7 cellular contexts compared by ENCODE assay signal in the genomic region with DNA sequence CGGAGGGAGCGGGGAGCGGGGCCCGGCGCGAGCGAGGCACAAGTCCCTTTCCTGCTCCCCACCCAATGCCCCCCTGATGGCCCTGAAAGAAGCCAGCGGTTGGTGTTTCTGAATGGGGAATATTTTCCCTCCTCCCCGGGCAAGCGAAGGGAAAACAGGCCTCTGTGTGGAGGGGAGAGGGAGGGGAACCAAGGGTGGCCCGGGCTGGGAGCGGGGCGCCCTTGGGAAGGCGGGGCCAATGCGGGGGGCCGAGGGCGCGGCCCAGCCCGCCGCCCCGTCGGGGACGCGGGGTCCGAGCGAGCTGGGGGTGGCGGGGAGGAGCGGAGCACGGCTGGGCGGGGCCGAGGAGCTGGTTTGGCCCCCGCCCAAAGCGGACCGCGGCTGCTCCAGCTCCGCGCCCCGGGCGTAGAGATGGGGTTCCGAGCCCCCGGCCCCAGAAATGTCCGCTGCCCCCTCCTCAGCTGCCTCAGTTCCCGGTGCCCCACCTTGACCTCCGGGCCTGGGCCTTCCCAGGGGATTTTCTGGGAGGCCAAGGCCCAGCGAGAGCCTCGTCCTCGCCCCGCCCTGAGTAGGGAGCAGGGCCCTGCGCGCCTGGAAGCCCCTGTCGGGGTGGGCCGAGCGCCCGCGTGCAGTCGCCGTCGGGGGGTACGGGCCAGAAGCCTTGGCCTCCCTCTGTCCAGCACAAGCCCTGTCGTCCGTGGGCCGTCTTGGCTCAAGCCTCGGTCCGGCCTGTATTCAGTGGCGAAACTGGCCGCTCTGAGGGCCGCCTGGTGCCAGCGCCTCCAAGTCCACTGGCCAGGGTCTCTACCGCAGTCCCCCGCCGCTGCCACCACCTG. TPM values are rescaled to one million over a fixed set of nuclear protein-coding genes. Genes with fewer than 3 reads are reported as not detected.
DNase-seq lines count a peak whose midpoint lies in the region; ATAC-seq, FAIRE-seq and TF ChIP-seq lines count a peak whose summit lies in the region.

No MANE protein-coding gene starts in this region.

- H3K9ac ChIP-seq in HUES6 (ENCODE audit: low read length) = peak overlapping the region; percentile 50
- peak overlapping the region; percentile 67 for H3K9ac ChIP-seq in GM12878 (ENCODE audit: control insufficient read depth, insufficient read depth, low read length)

- TF ChIP-seq CTCF in GM12878 (IDR thresholded peaks at IDR 0.05 in 2 of 3, conservative IDR thresholded peaks at IDR 0.05 in 1 of 3; ENCODE audit: control insufficient read depth in 2 of 3, extremely low read depth in 1 of 3, insufficient read depth in 1 of 3, low read depth in 3 of 3, low read length in 3 of 3) = no peak

- peak overlapping the region; percentile 66 for H2AFZ ChIP-seq in GM12878 (ENCODE audit: control insufficient read depth, low read depth, low read length)

- POLR2A ChIA-PET in GM12878 (lab: Charles Lee) = interaction anchor here (0.5 to 1.6 kb wide), 6 partner anchors 8 to 88 kb away, joined by 3 to 6 read pairs (median 4); a partner anchor contains a TSS

- H4K20me1 ChIP-seq in GM12878 (ENCODE audit: control insufficient read depth, insufficient read depth) = no peaks in the 10 kb centered on the region

- H3K27me3 ChIP-seq in HUES6 (ENCODE audit: control insufficient read depth, insufficient read depth, low read length) (no peaks in the 10 kb centered on the region), GM12878 (replicated peaks in 1 of 2; ENCODE audit: control insufficient read depth in 2 of 2, insufficient read depth in 2 of 2, low read length in 1 of 2) (no peaks in the 10 kb centered on the region), layer of hippocampus (ENCODE audit: control insufficient read depth, insufficient read depth, low read length) (no peaks in the 10 kb centered on the region)

- CTCF ChIA-PET in GM12878 (lab: Yijun Ruan, JAX) = interaction anchor here (0.6 to 11.0 kb wide), 4 partner anchors 10 to 82 kb away, joined by 3 to 280 read pairs (median 4); a partner anchor contains a TSS

- TF ChIP-seq RAD21 in GM12878 (IDR thresholded peaks at IDR 0.05; ENCODE audit: insufficient read depth, low read depth, low read length) = no peak

- H3K4me1 ChIP-seq in HUES6 (ENCODE audit: control insufficient read depth, insufficient read depth, low read length) = peaks cover 32% of the 10 kb centered on the region
- peaks cover 18% of the 10 kb centered on the region for H3K4me1 ChIP-seq in GM12878 (ENCODE audit: control insufficient read depth, insufficient read depth, low read length)

- SMC1A ChIA-PET in GM12878 (lab: Charles Lee; ENCODE audit: uncharacterized antibody, unreplicated experiment) = interaction anchor here (0.7 to 1.2 kb wide), 2 partner anchors 9 to 17 kb away, joined by 3 to 10 read pairs; a partner anchor contains a TSS

- DNase-seq in GM12878 (ENCODE audit: low read depth, low spot score) (no peak), NCI-H1694 (lab: John Stamatoyannopoulos, UW) (no peak)
- DNase-seq in stimulated activated naive CD4-positive, alpha-beta T cell treated with Interleukin-2 at 50 U/mL for 16 hours (lab: John Stamatoyannopoulos, UW) = peak; percentile 10

- WGBS in GM12878 (ENCODE audit: insufficient coverage, insufficient replicate concordance, low lambda C conversion rate, missing lambda C conversion rate) = 31% methylated on average over 48 of the region's 71 CpGs

- H3K36me3 ChIP-seq in HUES6 (ENCODE audit: control insufficient read depth, insufficient read depth, low read length) (no peaks in the 10 kb centered on the region), GM12878 (ENCODE audit: control insufficient read depth in 2 of 2, insufficient read depth in 2 of 2, low read length in 1 of 2) (no peaks in the 10 kb centered on the region)

- no TSS peak for BruUV-seq in GM12878 (replicated peaks; lab: Mats Ljungman, UMichigan)

- no peak for ATAC-seq in GM12878
- no peak for ATAC-seq in HG03432 (IDR thresholded peaks at IDR 0.05; ENCODE audit: unreplicated experiment)
- no peak for ATAC-seq in GM21381 (IDR thresholded peaks at IDR 0.05; ENCODE audit: unreplicated experiment)

- peak overlapping the region; percentile 60; the same call in 1 of the 2 replicates for H3K27ac ChIP-seq in HUES6 (ENCODE audit: low read depth, low read length)
- peak overlapping the region; percentile 34; the same call in 1 of the 2 replicates for H3K27ac ChIP-seq in GM12878 (ENCODE audit: control insufficient read depth, insufficient read depth)
- peak overlapping the region; percentile 92 for H3K27ac ChIP-seq in layer of hippocampus (ENCODE audit: low read depth, low read length)

- H3K4me3 ChIP-seq in HUES6 (ENCODE audit: low read depth, low read length) (peak overlapping the region; percentile 63), GM12878 (peak overlapping the region; percentile 67)

- in situ Hi-C loops in GM12878 (cut with MboI) = no loop called here

- H3K4me2 ChIP-seq in GM12878 (ENCODE audit: control insufficient read depth, insufficient read depth) = peak overlapping the region; percentile 87

- intact Hi-C loops in GM12878 (cut with micrococcal nuclease; ENCODE audit: unreplicated experiment) = loop anchor here (5.0 kb wide), 1 partner anchor 158 kb away; no protein-coding TSS in a partner anchor

- no peak for TF ChIP-seq EP300 in GM12878 (IDR thresholded peaks at IDR 0.05; ENCODE audit: borderline replicate concordance in 1 of 2, control insufficient read depth in 1 of 2, low read depth in 2 of 2, low read length in 2 of 2)

- RAD21 ChIA-PET in GM12878 (lab: Charles Lee; ENCODE audit: unreplicated experiment) = interaction anchor here (0.6 to 1.7 kb wide), 3 partner anchors 9 to 253 kb away, joined by 3 to 10 read pairs (median 3); a partner anchor contains a TSS

- peaks cover 20% of the 10 kb centered on the region for H3K79me2 ChIP-seq in GM12878 (ENCODE audit: control insufficient read depth, insufficient read depth, low read length)

- TF ChIP-seq POLR2A in GM12878 (IDR thresholded peaks at IDR 0.05; ENCODE audit: low read depth, low read length) = peak; percentile 51

- H3K9me3 ChIP-seq in HUES6 (ENCODE audit: control insufficient read depth, insufficient read depth, low read depth, low read length) = no peaks in the 10 kb centered on the region
- H3K9me3 ChIP-seq in GM12878 (replicated peaks; ENCODE audit: control insufficient read depth, insufficient read depth, low read length) = no peaks in the 10 kb centered on the region

- no peak for FAIRE-seq in GM12878 (lab: Jason Lieb, UNC)

RNA-seq across cellular contexts. Expression of a gene that starts 3.9 kb away (rescaled TPM):
- 5.6 and 6.3 TPM in 2 replicates for total RNA-seq in GM12878 (2013; cell fraction: nucleolus; rRNA removed)
- 12.2 and 13.4 TPM in 2 replicates for total RNA-seq in GM12878 (2014; rRNA removed)
- 4.4 and 4.7 TPM in 2 replicates for total RNA-seq in GM12878 (2014; rRNA removed; fragmentation: Illumina TruSeq; extraction: Trizol)
- total RNA-seq in GM12878 (2021) = 23.9 and 24.1 TPM in 2 replicates
- polyA plus RNA-seq in GM12878 (2011; ENCODE audit: low read depth) = 13.4 TPM
- 7.3 and 8.8 TPM in 2 replicates for polyA plus RNA-seq in GM12878 (2011; rRNA removed)
- polyA plus RNA-seq in GM12878 (2011; cell fraction: cytosol; rRNA removed) = 7.9 and 9.4 TPM in 2 replicates
- polyA plus RNA-seq in GM12878 (2011; cell fraction: nucleus; rRNA removed) = 9.7 and 14.2 TPM in 2 replicates
- 18.6 and 27.4 TPM in 2 replicates for polyA plus RNA-seq in GM12878 (2012)
- polyA plus RNA-seq in GM12878 (2014; fragmentation: Illumina TruSeq; extraction: Trizol) = 9.9 and 16.0 TPM in 2 replicates
- 1 to 10 TPM; 1.9 to 2.1 TPM for polyA plus RNA-seq in GM12878 (2014; fragmentation: Nextera tagmentation; extraction: Ambion mirVana)
- polyA plus RNA-seq in GM12878 (2014; rRNA removed) = 17.2 and 19.4 TPM in 2 replicates
- polyA plus RNA-seq in GM12878 (2016; fragmentation: Nextera tagmentation; extraction: Ambion mirVana) = 1 to 10 TPM; 8.3 to 9.3 TPM
- polyA minus RNA-seq in GM12878 (2011; rRNA and poly(A)+ RNA removed) = 2.5 and 4.7 TPM in 2 replicates
- 4.3 and 5.0 TPM in 2 replicates for polyA minus RNA-seq in GM12878 (2011; cell fraction: cytosol; rRNA and poly(A)+ RNA removed)
- 5.4 and 10.4 TPM in 2 replicates for polyA minus RNA-seq in GM12878 (2011; cell fraction: nucleus; rRNA and poly(A)+ RNA removed)

RNA-seq across cellular contexts. Expression of a gene that starts 8.9 kb away (rescaled TPM):
- total RNA-seq in GM12878 (2013; cell fraction: nucleolus; rRNA removed) = 14.7 and 14.8 TPM in 2 replicates
- total RNA-seq in GM12878 (2014; rRNA removed) (8.1 and 10.2 TPM in 2 replicates), GM12878 (2014; rRNA removed; fragmentation: Illumina TruSeq; extraction: Trizol) (5.4 and 5.7 TPM in 2 replicates), GM12878 (2021) (10.0 and 10.1 TPM in 2 replicates)
- polyA plus RNA-seq in GM12878 (2011; ENCODE audit: low read depth) = 2.2 TPM
- polyA plus RNA-seq in GM12878 (2011; rRNA removed) (4.4 and 6.5 TPM in 2 replicates), GM12878 (2014; fragmentation: Illumina TruSeq; extraction: Trizol) (4.5 and 5.7 TPM in 2 replicates), GM12878 (2014; fragmentation: Nextera tagmentation; extraction: Ambion mirVana) (under 1 TPM; 0.20 to 0.27 TPM), GM12878 (2014; rRNA removed) (13.8 and 17.6 TPM in 2 replicates), GM12878 (2016; fragmentation: Nextera tagmentation; extraction: Ambion mirVana) (1 to 10 TPM; 7.2 to 9.9 TPM)
- 6.3 and 10.3 TPM in 2 replicates for polyA plus RNA-seq in GM12878 (2011; cell fraction: cytosol; rRNA removed)
- 28.8 and 29.4 TPM in 2 replicates for polyA plus RNA-seq in GM12878 (2011; cell fraction: nucleus; rRNA removed)
- 10.5 and 11.0 TPM in 2 replicates for polyA plus RNA-seq in GM12878 (2012)
- polyA minus RNA-seq in GM12878 (2011; rRNA and poly(A)+ RNA removed) = 2.6 and 6.4 TPM in 2 replicates
- 2.5 and 4.0 TPM in 2 replicates for polyA minus RNA-seq in GM12878 (2011; cell fraction: cytosol; rRNA and poly(A)+ RNA removed)
- polyA minus RNA-seq in GM12878 (2011; cell fraction: nucleus; rRNA and poly(A)+ RNA removed) = 11.6 and 15.2 TPM in 2 replicates

RNA-seq across cellular contexts. Expression of a gene that starts 12.1 kb away (rescaled TPM):
- total RNA-seq in GM12878 (2013; cell fraction: nucleolus; rRNA removed) = 0.12 and 1.5 TPM in 2 replicates
- 0.45 and 0.76 TPM in 2 replicates for total RNA-seq in GM12878 (2014; rRNA removed)
- 0.28 and 0.36 TPM in 2 replicates for total RNA-seq in GM12878 (2014; rRNA removed; fragmentation: Illumina TruSeq; extraction: Trizol)
- 1.6 and 2.4 TPM in 2 replicates for total RNA-seq in GM12878 (2021)
- polyA plus RNA-seq in GM12878 (2011; ENCODE audit: low read depth) = not detected
- polyA plus RNA-seq in GM12878 (2011; rRNA removed) = 0.52 and 1.2 TPM in 2 replicates
- 0.99 and 1.9 TPM in 2 replicates for polyA plus RNA-seq in GM12878 (2011; cell fraction: cytosol; rRNA removed)
- polyA plus RNA-seq in GM12878 (2011; cell fraction: nucleus; rRNA removed) = 1.6 and 2.0 TPM in 2 replicates
- polyA plus RNA-seq in GM12878 (2012) = 0.41 and 0.88 TPM in 2 replicates
- polyA plus RNA-seq in GM12878 (2014; fragmentation: Illumina TruSeq; extraction: Trizol) = 0.03 and 1.6 TPM in 2 replicates
- polyA plus RNA-seq in GM12878 (2014; fragmentation: Nextera tagmentation; extraction: Ambion mirVana) = under 1 TPM; 0.02 to 0.04 TPM
- polyA plus RNA-seq in GM12878 (2014; rRNA removed) = 1.2 and 1.6 TPM in 2 replicates
- under 1 TPM; 0.13 to 0.43 TPM for polyA plus RNA-seq in GM12878 (2016; fragmentation: Nextera tagmentation; extraction: Ambion mirVana)
- 1.5 and 4.4 TPM in 2 replicates for polyA minus RNA-seq in GM12878 (2011; rRNA and poly(A)+ RNA removed)
- 2.7 and 3.5 TPM in 2 replicates for polyA minus RNA-seq in GM12878 (2011; cell fraction: cytosol; rRNA and poly(A)+ RNA removed)
- polyA minus RNA-seq in GM12878 (2011; cell fraction: nucleus; rRNA and poly(A)+ RNA removed) = 0.60 and 1.1 TPM in 2 replicates

RNA-seq across cellular contexts. Expression of a gene that starts 17.3 kb away (rescaled TPM):
- total RNA-seq in GM12878 (2013; cell fraction: nucleolus; rRNA removed) = 3.0 TPM in 2 replicates
- 8.3 and 8.7 TPM in 2 replicates for total RNA-seq in GM12878 (2014; rRNA removed)
- 4.8 and 5.1 TPM in 2 replicates for total RNA-seq in GM12878 (2014; rRNA removed; fragmentation: Illumina TruSeq; extraction: Trizol)
- 7.6 and 9.7 TPM in 2 replicates for total RNA-seq in GM12878 (2021)
- polyA plus RNA-seq in GM12878 (2011; ENCODE audit: low read depth) = 3.6 TPM
- polyA plus RNA-seq in GM12878 (2011; rRNA removed) = 4.3 and 5.8 TPM in 2 replicates
- polyA plus RNA-seq in GM12878 (2011; cell fraction: cytosol; rRNA removed) = 9.7 and 12.0 TPM in 2 replicates
- 6.9 and 8.7 TPM in 2 replicates for polyA plus RNA-seq in GM12878 (2011; cell fraction: nucleus; rRNA removed)
- polyA plus RNA-seq in GM12878 (2012) = 8.8 and 9.2 TPM in 2 replicates
- polyA plus RNA-seq in GM12878 (2014; fragmentation: Illumina TruSeq; extraction: Trizol) = 0.87 and 4.9 TPM in 2 replicates
- polyA plus RNA-seq in GM12878 (2014; fragmentation: Nextera tagmentation; extraction: Ambion mirVana) = under 1 TPM; 0.10 to 0.22 TPM
- polyA plus RNA-seq in GM12878 (2014; rRNA removed) = 7.1 and 12.5 TPM in 2 replicates
- 10 to 100 TPM in 1 of 2 experiments, 1 to 10 TPM in 1; 9.7 to 10.3 TPM for polyA plus RNA-seq in GM12878 (2016; fragmentation: Nextera tagmentation; extraction: Ambion mirVana)
- 4.2 and 9.8 TPM in 2 replicates for polyA minus RNA-seq in GM12878 (2011; rRNA and poly(A)+ RNA removed)
- polyA minus RNA-seq in GM12878 (2011; cell fraction: cytosol; rRNA and poly(A)+ RNA removed) = 3.3 and 3.4 TPM in 2 replicates
- polyA minus RNA-seq in GM12878 (2011; cell fraction: nucleus; rRNA and poly(A)+ RNA removed) = 1.6 and 3.1 TPM in 2 replicates

Comparison
In these comparisons a context has a peak if more than half of its experiments do, and no peak if none do; other contexts are left out.
1. H3K27ac ChIP-seq: peak in every context shown above with its lines; median percentile 92 in layer of hippocampus; 60 in HUES6; 34 in GM12878.